9 cellular contexts compared by ENCODE assay signal in genomic region chr15:73927003-73927475, GRCh38. TPM values are rescaled to one million over a fixed set of nuclear protein-coding genes. Genes with fewer than 3 reads are reported as not detected.
A peak's percentile ranks its signal among the peaks of the same experiment; 100 is the strongest.
DNase-seq lines count a peak whose midpoint lies in the region; ATAC-seq and TF ChIP-seq lines count a peak whose summit lies in the region.
"Had no signal": no experiment of that assay in that cellular context is flagged by ENCODE, and none has a peak within 500 bp of the region (broad histone marks: within the 10 kb centered on the region; RNA-seq: fewer than 3 reads in every experiment).

No MANE protein-coding gene starts in this region.

- ATAC-seq in heart left ventricle (peak in 2 of 4 donors; percentile 31 to 35), GM21526 (IDR thresholded peaks at IDR 0.05; ENCODE audit: low FRiP score, unreplicated experiment) (no peak), GM21786 (IDR thresholded peaks at IDR 0.05; ENCODE audit: unreplicated experiment) (no peak)

- H3K4me3 ChIP-seq in heart left ventricle (peak overlapping the region; percentile 56 to 88 (median 66)), prostate gland (peak overlapping the region; percentile 56 to 61)

- H3K36me3 ChIP-seq in heart left ventricle (peaks cover 0 to 1% (median 0%) of the 10 kb centered on the region in 9 donors), prostate gland (no peaks in the 10 kb centered on the region)

- intact Hi-C loops in heart left ventricle (cut with DNase I) (no loop called here), prostate gland (cut with DNase I) (no loop called here)

- H3K4me1 ChIP-seq in heart left ventricle (peaks cover 26 to 87% (median 69%) of the 10 kb centered on the region in 12 donors), prostate gland (replicated peaks) (peaks cover 6% of the 10 kb centered on the region)

- TF ChIP-seq POLR2A in heart left ventricle (IDR thresholded peaks at IDR 0.05) (no peak), prostate gland (IDR thresholded peaks at IDR 0.05) (no peak)

- TF ChIP-seq CTCF in heart left ventricle (IDR thresholded peaks at IDR 0.05): no peak
- TF ChIP-seq CTCF in prostate gland (IDR thresholded peaks at IDR 0.05): no peak

- H3K27ac ChIP-seq in heart left ventricle (peak overlapping the region; percentile 79 to 97 (median 92)), prostate gland (peak overlapping the region; percentile 85 to 88)

- H3K9me3 ChIP-seq in heart left ventricle (no peaks in the 10 kb centered on the region), prostate gland (no peaks in the 10 kb centered on the region)

- H3K27me3 ChIP-seq in heart left ventricle: peaks cover 0 to 19% (median 0%) of the 10 kb centered on the region in 9 donors
- H3K27me3 ChIP-seq in prostate gland (replicated peaks; ENCODE audit: insufficient read depth): no peaks in the 10 kb centered on the region

- peak; percentile 63 for DNase-seq in ELF-1 (ENCODE audit: low read depth, low spot score)
- peak; percentile 19 for DNase-seq in NCI-H510A treated with DMSO at 0.1 percent for 48 hours (lab: John Stamatoyannopoulos, UW)
- peak; percentile 83 for DNase-seq in activated effector memory CD4-positive, alpha-beta T cell treated with anti-CD3 and anti-CD28 coated beads, Interleukin-2, amount 50 U/mL, for 16 hours
- peak in 4 of 5 donors; percentile 69 to 90 (median 82) for DNase-seq in heart left ventricle
- DNase-seq in prostate gland (ENCODE audit: low spot score): peak; percentile 62
- no peak for DNase-seq in NCI-H187 treated with DMSO at 0.1 percent for 48 hours (lab: John Stamatoyannopoulos, UW)

- 1 to 20% (median 3%) methylated on average over 4 to 65 of the region's 65 CpGs for WGBS in heart left ventricle, 4 donors
- WGBS in prostate gland: under 1% methylated on average over 25 of the region's 65 CpGs

RNA-seq across cellular contexts. Expression of gene LOXL1, which starts 0.8 kb away (rescaled TPM):
- total RNA-seq in heart left ventricle (10 to 100 TPM; 20.7 to 79.5 (median 30.4) TPM), prostate gland (10 to 100 TPM; 20.5 to 22.5 TPM)
- polyA plus RNA-seq in heart left ventricle: 10 to 100 TPM; 28.8 to 36.1 TPM

RNA-seq across cellular contexts. Expression of gene TBC1D21, which starts 53.7 kb away (rescaled TPM):
- total RNA-seq in heart left ventricle (not detected), prostate gland (1 to 10 TPM in 1 of 2 donors, not detected in 1; 1.4 TPM)
- not detected for polyA plus RNA-seq in heart left ventricle
- total RNA-seq: LHCN-M2 had no signal
